Comparison of ENCODE assay signal across 1 cellular context in genomic region chr1:1165485-1165884, GRCh38.
A peak's percentile ranks its signal among the peaks of the same experiment; 100 is the strongest.
TF ChIP-seq lines count a peak whose summit lies in the region.

No MANE protein-coding gene starts in this region.

TF ChIP-seq in K562, 482 proteins besides CTCF, POLR2A, EP300 and RAD21:
- TF ChIP-seq PCBP1 (IDR thresholded peaks at IDR 0.05; ENCODE audit: low read depth, low read length, poor library complexity, severe bottlenecking) (peak; percentile 15), FOXA1 (IDR thresholded peaks at IDR 0.05; ENCODE audit: borderline replicate concordance) (no peak), USF1 (CRISPR knock-in tag; IDR thresholded peaks at IDR 0.05) (peak; percentile 24; the same call in 1 of the 2 replicates), ELK1 (CRISPR knock-in tag; IDR thresholded peaks at IDR 0.05) (0 out of 2 replicates have a peak, but pooled peaks have one; percentile 60)
